In the genomic region with DNA sequence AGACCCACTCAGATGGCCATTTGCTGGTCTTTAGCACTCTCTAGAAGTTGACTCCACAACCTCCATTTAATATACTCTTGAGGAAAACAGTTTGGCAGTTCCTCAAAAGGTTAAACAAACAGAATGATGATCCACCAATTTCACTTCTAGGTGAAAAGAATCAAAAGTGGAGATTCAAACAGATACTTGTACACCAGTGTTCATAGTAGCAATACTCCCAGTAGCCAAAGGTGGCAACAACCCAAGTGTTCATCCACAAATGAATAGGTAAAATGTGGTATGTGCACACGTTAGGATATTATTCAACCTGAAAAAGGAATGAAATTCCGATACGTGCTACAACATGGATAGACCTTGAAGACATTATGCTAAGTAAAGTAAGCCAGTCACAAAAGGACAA, we compare ENCODE assay signal across 15 cellular contexts. TPM values are rescaled to one million over a fixed set of nuclear protein-coding genes. Genes with fewer than 3 reads are reported as not detected.
DNase-seq lines count a peak whose midpoint lies in the region; ATAC-seq and TF ChIP-seq lines count a peak whose summit lies in the region.
"Had no signal": no experiment of that assay in that cellular context is flagged by ENCODE, and none has a peak within 500 bp of the region (broad histone marks: within the 10 kb centered on the region; RNA-seq: fewer than 3 reads in every experiment).

No MANE protein-coding gene starts in this region.

- peaks cover 80% of the 10 kb centered on the region for H4K20me1 ChIP-seq in Loucy (ENCODE audit: insufficient read depth, low read length, poor library complexity, severe bottlenecking)

- no peak overlapping the region for H3K9ac ChIP-seq in Loucy (ENCODE audit: low read depth, low read length, poor library complexity, severe bottlenecking)

- no peaks in the 10 kb centered on the region for H3K9me2 ChIP-seq in Loucy (replicated peaks; ENCODE audit: low read depth, low read length)

- ATAC-seq in HG02763 (IDR thresholded peaks at IDR 0.05; ENCODE audit: unreplicated experiment) = no peak
- no peak for ATAC-seq in HG02610 (IDR thresholded peaks at IDR 0.05; ENCODE audit: unreplicated experiment)
- ATAC-seq: Panc1 had no signal

- no peaks in the 10 kb centered on the region for H3F3A ChIP-seq in Loucy (ENCODE audit: low read depth)

- H3K4me3 ChIP-seq in Loucy (ENCODE audit: low read length, poor library complexity, severe bottlenecking) = peak overlapping the region; percentile 55
- H3K4me3 ChIP-seq in choroid plexus epithelial cell (ENCODE audit: low read depth, low read length) = no peak overlapping the region
- H3K4me3 ChIP-seq: skin epidermis had no signal

- intact Hi-C loops in activated CD4-positive, alpha-beta memory T cell treated with anti-CD3 and anti-CD28 coated beads for 36 hours (cut with micrococcal nuclease) = no loop called here

- H3K27me3 Mint-ChIP-seq in activated CD4-positive, alpha-beta memory T cell treated with anti-CD3 and anti-CD28 coated beads for 36 hours = no peaks in the 10 kb centered on the region
- H3K27me3 Mint-ChIP-seq in activated CD4-positive, alpha-beta memory T cell treated with anti-CD3 and anti-CD28 coated beads, Interleukin-2, amount 10 ng/mL, durations not matched to agents 7 days and 5 days = no peaks in the 10 kb centered on the region
- H3K27me3 Mint-ChIP-seq in progenitor cell of endocrine pancreas = no peaks in the 10 kb centered on the region
- H3K27me3 Mint-ChIP-seq: activated naive CD8-positive, alpha-beta T cell treated with anti-CD3 and anti-CD28 coated beads for 36 hours; dendritic cell treated with granulocyte-macrophage colony-stimulating factor and Interleukin-4, amounts not matched to agents 40 ng/mL and 50 ng/mL, for 4 days had no signal

- peaks cover 72% of the 10 kb centered on the region for H3K4me1 Mint-ChIP-seq in activated CD4-positive, alpha-beta memory T cell treated with anti-CD3 and anti-CD28 coated beads for 36 hours (ENCODE audit: low read depth)
- peaks cover 67% of the 10 kb centered on the region for H3K4me1 Mint-ChIP-seq in activated CD4-positive, alpha-beta memory T cell treated with anti-CD3 and anti-CD28 coated beads, Interleukin-2, amount 10 ng/mL, durations not matched to agents 7 days and 5 days
- H3K4me1 Mint-ChIP-seq in progenitor cell of endocrine pancreas (ENCODE audit: low read depth) = peaks cover 42% of the 10 kb centered on the region

- TF ChIP-seq CTCF in Loucy (conservative IDR thresholded peaks at IDR 0.05; ENCODE audit: low read length) (peak; percentile 45), choroid plexus epithelial cell (conservative IDR thresholded peaks at IDR 0.05; ENCODE audit: low read depth, low read length) (peak; percentile 21), progenitor cell of endocrine pancreas (IDR thresholded peaks at IDR 0.05; ENCODE audit: unreplicated experiment) (peak; percentile 23)

- H3K27me3 ChIP-seq in Loucy (ENCODE audit: insufficient read depth, low read length, poor library complexity, severe bottlenecking) = no peaks in the 10 kb centered on the region

- H3K27ac Mint-ChIP-seq in activated CD4-positive, alpha-beta memory T cell treated with anti-CD3 and anti-CD28 coated beads for 36 hours = peak overlapping the region; percentile 47
- H3K27ac Mint-ChIP-seq in activated CD4-positive, alpha-beta memory T cell treated with anti-CD3 and anti-CD28 coated beads, Interleukin-2, amount 10 ng/mL, durations not matched to agents 7 days and 5 days = no peak overlapping the region
- H3K27ac Mint-ChIP-seq in progenitor cell of endocrine pancreas = no peak overlapping the region
- H3K27ac Mint-ChIP-seq: activated naive CD8-positive, alpha-beta T cell treated with anti-CD3 and anti-CD28 coated beads for 36 hours; dendritic cell treated with granulocyte-macrophage colony-stimulating factor and Interleukin-4, amounts not matched to agents 40 ng/mL and 50 ng/mL, for 4 days had no signal

- DNase-seq in activated CD4-positive, alpha-beta memory T cell treated with anti-CD3 and anti-CD28 coated beads for 36 hours = no peak
- DNase-seq in activated CD4-positive, alpha-beta memory T cell treated with anti-CD3 and anti-CD28 coated beads, Interleukin-2, amount 10 ng/mL, durations not matched to agents 7 days and 5 days = no peak
- DNase-seq in choroid plexus epithelial cell (ENCODE audit: low read depth) = no peak
- no peak for DNase-seq in progenitor cell of endocrine pancreas (ENCODE audit: low spot score, unreplicated experiment)
- no peak for DNase-seq in NCI-H345 (lab: John Stamatoyannopoulos, UW)
- DNase-seq: ACHN; activated CD8-positive, alpha-beta memory T cell treated with anti-CD3 and anti-CD28 coated beads for 24 hours; activated naive CD8-positive, alpha-beta T cell treated with anti-CD3 and anti-CD28 coated beads for 36 hours; foreskin melanocyte had no signal

- peaks cover 23% of the 10 kb centered on the region for H3K36me3 Mint-ChIP-seq in activated CD4-positive, alpha-beta memory T cell treated with anti-CD3 and anti-CD28 coated beads for 36 hours
- H3K36me3 Mint-ChIP-seq in activated CD4-positive, alpha-beta memory T cell treated with anti-CD3 and anti-CD28 coated beads, Interleukin-2, amount 10 ng/mL, durations not matched to agents 7 days and 5 days (ENCODE audit: low read depth) = peaks cover 55% of the 10 kb centered on the region
- H3K36me3 Mint-ChIP-seq in progenitor cell of endocrine pancreas (ENCODE audit: insufficient read depth) = peaks cover 14% of the 10 kb centered on the region

- H3K4me3 Mint-ChIP-seq in activated CD4-positive, alpha-beta memory T cell treated with anti-CD3 and anti-CD28 coated beads for 36 hours = no peak overlapping the region
- no peak overlapping the region for H3K4me3 Mint-ChIP-seq in activated CD4-positive, alpha-beta memory T cell treated with anti-CD3 and anti-CD28 coated beads, Interleukin-2, amount 10 ng/mL, durations not matched to agents 7 days and 5 days
- H3K4me3 Mint-ChIP-seq in progenitor cell of endocrine pancreas (ENCODE audit: low read depth) = no peak overlapping the region
- H3K4me3 Mint-ChIP-seq: activated naive CD8-positive, alpha-beta T cell treated with anti-CD3 and anti-CD28 coated beads for 36 hours; dendritic cell treated with granulocyte-macrophage colony-stimulating factor and Interleukin-4, amounts not matched to agents 40 ng/mL and 50 ng/mL, for 4 days had no signal

- CTCF ChIA-PET in activated CD4-positive, alpha-beta memory T cell treated with anti-CD3 and anti-CD28 coated beads for 36 hours (lab: Charles Lee) = interaction anchor here (0.9 to 11.0 kb wide), 4 partner anchors 47 to 86 kb away, joined by 4 to 155 read pairs (median 13); partner anchors contain the start of genes ISG20L2 and METTL25B
- CTCF ChIA-PET in activated CD4-positive, alpha-beta memory T cell treated with anti-CD3 and anti-CD28 coated beads, Interleukin-2, amount 10 ng/mL, durations not matched to agents 7 days and 5 days (lab: Charles Lee) = interaction anchor here (13.6 kb wide), 1 partner anchor 46 kb away, joined by 121 read pairs; the partner anchor contains the start of genes ISG20L2 and METTL25B

- H3K36me3 ChIP-seq in Loucy (ENCODE audit: insufficient read depth, low read length) = no peaks in the 10 kb centered on the region

- H3K9me3 Mint-ChIP-seq in activated CD4-positive, alpha-beta memory T cell treated with anti-CD3 and anti-CD28 coated beads for 36 hours = no peaks in the 10 kb centered on the region
- H3K9me3 Mint-ChIP-seq in activated CD4-positive, alpha-beta memory T cell treated with anti-CD3 and anti-CD28 coated beads, Interleukin-2, amount 10 ng/mL, durations not matched to agents 7 days and 5 days = no peaks in the 10 kb centered on the region
- no peaks in the 10 kb centered on the region for H3K9me3 Mint-ChIP-seq in progenitor cell of endocrine pancreas (ENCODE audit: low read depth)
- H3K9me3 Mint-ChIP-seq: activated naive CD8-positive, alpha-beta T cell treated with anti-CD3 and anti-CD28 coated beads for 36 hours; dendritic cell treated with granulocyte-macrophage colony-stimulating factor and Interleukin-4, amounts not matched to agents 40 ng/mL and 50 ng/mL, for 4 days had no signal

- H3K4me2 ChIP-seq in Loucy (ENCODE audit: low read depth, low read length, poor library complexity, severe bottlenecking) = peak overlapping the region; percentile 95

- H2AFZ ChIP-seq in Loucy (ENCODE audit: low read length) = no peak overlapping the region

- POLR2A ChIA-PET in activated CD4-positive, alpha-beta memory T cell treated with anti-CD3 and anti-CD28 coated beads for 36 hours (lab: Charles Lee) = interaction anchor here (1.1 kb wide), 1 partner anchor 32 kb away, joined by 3 read pairs; no protein-coding TSS in a partner anchor
- POLR2A ChIA-PET in activated CD4-positive, alpha-beta memory T cell treated with anti-CD3 and anti-CD28 coated beads, Interleukin-2, amount 10 ng/mL, durations not matched to agents 7 days and 5 days (lab: Charles Lee) = interaction anchor here (0.6 to 1.9 kb wide), 4 partner anchors 22 to 63 kb away, joined by 3 to 7 read pairs (median 4); partner anchors contain the start of genes HDGF and ISG20L2

- no peaks in the 10 kb centered on the region for H3K9me3 ChIP-seq in Loucy (ENCODE audit: insufficient read depth, low read depth, low read length)

- peaks cover 97% of the 10 kb centered on the region for H3K79me2 ChIP-seq in Loucy (ENCODE audit: insufficient read depth, low read length)

- peaks cover 71% of the 10 kb centered on the region for H3K4me1 ChIP-seq in Loucy (ENCODE audit: insufficient read depth, low read length, poor library complexity, severe bottlenecking)

RNA-seq across cellular contexts. Expression of gene PRCC, which starts 6.3 kb away (rescaled TPM):
- total RNA-seq in activated CD4-positive, alpha-beta memory T cell treated with anti-CD3 and anti-CD28 coated beads for 36 hours = 10 to 100 TPM; 58.6 to 67.2 TPM
- 10 to 100 TPM; 61.6 to 74.1 TPM for total RNA-seq in activated CD4-positive, alpha-beta memory T cell treated with anti-CD3 and anti-CD28 coated beads, Interleukin-2, amount 10 ng/mL, durations not matched to agents 7 days and 5 days
- total RNA-seq in progenitor cell of endocrine pancreas = 93.2 TPM in 2 replicates

RNA-seq across cellular contexts. Expression of gene HDGF, which starts 22.1 kb away (rescaled TPM):
- 100 to 1,000 TPM; 357 to 365 TPM for total RNA-seq in activated CD4-positive, alpha-beta memory T cell treated with anti-CD3 and anti-CD28 coated beads for 36 hours
- total RNA-seq in activated CD4-positive, alpha-beta memory T cell treated with anti-CD3 and anti-CD28 coated beads, Interleukin-2, amount 10 ng/mL, durations not matched to agents 7 days and 5 days = 100 to 1,000 TPM; 222 to 229 TPM
- 280 and 288 TPM in 2 replicates for total RNA-seq in progenitor cell of endocrine pancreas

RNA-seq across cellular contexts. Expression of gene MRPL24, which starts 32.7 kb away (rescaled TPM):
- total RNA-seq in activated CD4-positive, alpha-beta memory T cell treated with anti-CD3 and anti-CD28 coated beads for 36 hours = 100 to 1,000 TPM; 105 to 106 TPM
- 10 to 100 TPM; 40.3 to 43.8 TPM for total RNA-seq in activated CD4-positive, alpha-beta memory T cell treated with anti-CD3 and anti-CD28 coated beads, Interleukin-2, amount 10 ng/mL, durations not matched to agents 7 days and 5 days
- total RNA-seq in progenitor cell of endocrine pancreas = 35.9 and 43.2 TPM in 2 replicates

RNA-seq across cellular contexts. Expression of gene SH2D2A, which starts 43.0 kb away (rescaled TPM):
- 100 to 1,000 TPM; 280 to 294 TPM for total RNA-seq in activated CD4-positive, alpha-beta memory T cell treated with anti-CD3 and anti-CD28 coated beads for 36 hours
- total RNA-seq in activated CD4-positive, alpha-beta memory T cell treated with anti-CD3 and anti-CD28 coated beads, Interleukin-2, amount 10 ng/mL, durations not matched to agents 7 days and 5 days = 100 to 1,000 TPM; 192 to 193 TPM
- not detected in 2 replicates for total RNA-seq in progenitor cell of endocrine pancreas

RNA-seq across cellular contexts. Expression of gene ISG20L2, which starts 45.0 kb away (rescaled TPM):
- 10 to 100 TPM; 35.6 to 36.8 TPM for total RNA-seq in activated CD4-positive, alpha-beta memory T cell treated with anti-CD3 and anti-CD28 coated beads for 36 hours
- total RNA-seq in activated CD4-positive, alpha-beta memory T cell treated with anti-CD3 and anti-CD28 coated beads, Interleukin-2, amount 10 ng/mL, durations not matched to agents 7 days and 5 days = 10 to 100 TPM; 42.0 to 43.3 TPM
- total RNA-seq in progenitor cell of endocrine pancreas = 36.9 and 38.9 TPM in 2 replicates
